ENCODE assay signal across 12 cellular contexts in genomic region chr14:101788016-101788695, GRCh38.
"Had no signal": no experiment of that assay in that cellular context is flagged by ENCODE, and none has a peak within 500 bp of the region (broad histone marks: within the 10 kb centered on the region; RNA-seq: fewer than 3 reads in every experiment).

No MANE protein-coding gene starts in this region.

- DNase-seq: activated CD4-positive, alpha-beta T cell treated with anti-CD3 and anti-CD28 coated beads, Interleukin-2, amount 50 U/mL, for 4 hours; activated CD4-positive, CD25-positive, alpha-beta regulatory T cell treated with anti-CD3 and anti-CD28 coated beads, Interleukin-2, amount 50 U/mL, for 72 hours; activated effector memory CD4-positive, alpha-beta T cell treated with Interleukin-2 at 50 U/mL for 16 hours; activated T-cell treated with anti-CD3 and anti-CD28 coated beads, Interleukin-2, amount 50 U/mL, for 1 hour; gastrocnemius medialis; psoas muscle; right lobe of liver; spleen; stimulated activated naive CD4-positive, alpha-beta T cell; T-helper 9 cell; thyroid gland; uterus had no signal

- H3K9me3 ChIP-seq: gastrocnemius medialis, psoas muscle, right lobe of liver, spleen, thyroid gland, uterus had no signal

- H3K27me3 ChIP-seq: gastrocnemius medialis, right lobe of liver, spleen, thyroid gland, uterus had no signal

- H3K4me3 ChIP-seq: gastrocnemius medialis, psoas muscle, right lobe of liver, spleen, thyroid gland, uterus had no signal

- H3K4me1 ChIP-seq: thyroid gland had no signal

- H3K27ac ChIP-seq: gastrocnemius medialis, psoas muscle, right lobe of liver, thyroid gland, uterus had no signal

- H3K36me3 ChIP-seq: gastrocnemius medialis, right lobe of liver, thyroid gland, uterus had no signal
